In genomic region chr4:99949999-99950912, GRCh38 we compare ENCODE assay signal across 1 cellular context.
A peak's percentile ranks its signal among the peaks of the same experiment; 100 is the strongest.
TF ChIP-seq lines count a peak whose summit lies in the region.

Gene H2AZ1, minus strand, starts transcription at chr4:99950275. Its CDS starts 105 bp downstream, at chr4:99950170.

TF ChIP-seq in HepG2, 621 proteins besides CTCF, POLR2A, EP300 and RAD21 (continued from another document):
- TF ChIP-seq KIAA2018 (CRISPR knock-in tag; IDR thresholded peaks at IDR 0.05; ENCODE audit: borderline replicate concordance) (no peak), HNRNPH1 (optimal IDR thresholded peaks at IDR 0.05; ENCODE audit: low read depth, low read length) (no peak), MAFF (IDR thresholded peaks at IDR 0.05; ENCODE audit: low read depth, low read length) (no peak), ZNF253 (CRISPR knock-in tag; IDR thresholded peaks at IDR 0.05; ENCODE audit: borderline replicate concordance) (no peak), ZFP41 (CRISPR knock-in tag; IDR thresholded peaks at IDR 0.05; ENCODE audit: borderline replicate concordance) (no peak), REL (CRISPR knock-in tag; conservative IDR thresholded peaks at IDR 0.05) (no peak), ZNF292 (CRISPR knock-in tag; IDR thresholded peaks at IDR 0.05; ENCODE audit: borderline replicate concordance, low read depth) (peak; percentile 82; the same call in 1 of the 2 replicates), ZFY (CRISPR knock-in tag; IDR thresholded peaks at IDR 0.05) (peak; percentile 30; the same call in 1 of the 2 replicates), SCMH1 (CRISPR knock-in tag; IDR thresholded peaks at IDR 0.05; ENCODE audit: borderline replicate concordance) (no peak), BCL6 (CRISPR knock-in tag; IDR thresholded peaks at IDR 0.05) (no peak), ZNF550 (CRISPR knock-in tag; IDR thresholded peaks at IDR 0.05; ENCODE audit: borderline replicate concordance) (no peak), ZFP36 (IDR thresholded peaks at IDR 0.05; ENCODE audit: borderline replicate concordance, low read depth, low read length, partially characterized antibody) (no peak), SMAD1 (CRISPR knock-in tag; IDR thresholded peaks at IDR 0.05; ENCODE audit: borderline replicate concordance, low read depth) (no peak; the same call in 1 of the 2 replicates), ELK4 (CRISPR knock-in tag; IDR thresholded peaks at IDR 0.05; ENCODE audit: borderline replicate concordance) (no peak), SPEN (CRISPR knock-in tag; IDR thresholded peaks at IDR 0.05; ENCODE audit: low read depth) (peak; percentile 60), PHF8 (CRISPR knock-in tag; IDR thresholded peaks at IDR 0.05) (peak; percentile 64), DR1 (CRISPR knock-in tag; IDR thresholded peaks at IDR 0.05) (peak; percentile 95), ATM (IDR thresholded peaks at IDR 0.05; ENCODE audit: borderline replicate concordance) (no peak), ZNF350 (CRISPR knock-in tag; IDR thresholded peaks at IDR 0.05; ENCODE audit: borderline replicate concordance, low read depth) (peak; percentile 36; the same call in 1 of the 2 replicates), ZNF143 (CRISPR knock-in tag; IDR thresholded peaks at IDR 0.05) (peak; percentile 30; the same call in 1 of the 2 replicates), ZBTB46 (CRISPR knock-in tag; IDR thresholded peaks at IDR 0.05; ENCODE audit: borderline replicate concordance) (no peak), HNF1B (CRISPR knock-in tag; IDR thresholded peaks at IDR 0.05) (no peak; the same call in 1 of the 2 replicates), TBP (CRISPR knock-in tag; IDR thresholded peaks at IDR 0.05) (no peak), SIX1 (CRISPR knock-in tag; IDR thresholded peaks at IDR 0.05; ENCODE audit: borderline replicate concordance) (no peak), ZNF790 (CRISPR knock-in tag; IDR thresholded peaks at IDR 0.05; ENCODE audit: borderline replicate concordance) (no peak)
- TF ChIP-seq, protein P1, sequence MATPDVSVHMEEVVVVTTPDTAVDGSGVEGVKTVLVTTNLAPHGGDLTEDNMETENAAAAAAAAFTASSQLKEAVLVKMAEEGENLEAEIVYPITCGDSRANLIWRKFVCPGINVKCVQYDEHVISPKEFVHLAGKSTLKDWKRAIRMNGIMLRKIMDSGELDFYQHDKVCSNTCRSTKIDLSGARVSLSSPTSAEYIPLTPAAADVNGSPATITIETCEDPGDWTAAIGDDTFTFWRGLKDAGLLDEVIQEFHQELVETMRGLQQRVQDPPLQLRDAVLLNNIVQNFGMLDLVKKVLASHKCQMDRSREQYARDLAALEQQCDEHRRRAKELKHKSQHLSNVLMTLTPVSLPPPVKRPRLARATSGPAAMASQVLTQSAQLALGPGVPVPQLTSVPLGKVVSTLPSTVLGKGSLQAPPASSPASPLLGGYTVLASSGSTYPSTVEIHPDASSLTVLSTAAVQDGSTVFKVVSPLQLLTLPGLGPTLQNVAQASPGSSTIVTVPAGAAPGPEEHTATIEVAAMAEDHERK (CRISPR knock-in tag; IDR thresholded peaks at IDR 0.05; ENCODE audit: low read depth), result no peak
- TF ChIP-seq, protein P2, sequence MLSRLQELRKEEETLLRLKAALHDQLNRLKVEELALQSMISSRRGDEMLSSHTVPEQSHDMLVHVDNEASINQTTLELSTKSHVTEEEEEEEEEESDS (CRISPR knock-in tag; IDR thresholded peaks at IDR 0.05; ENCODE audit: borderline replicate concordance), result no peak
- TF ChIP-seq, protein P3, sequence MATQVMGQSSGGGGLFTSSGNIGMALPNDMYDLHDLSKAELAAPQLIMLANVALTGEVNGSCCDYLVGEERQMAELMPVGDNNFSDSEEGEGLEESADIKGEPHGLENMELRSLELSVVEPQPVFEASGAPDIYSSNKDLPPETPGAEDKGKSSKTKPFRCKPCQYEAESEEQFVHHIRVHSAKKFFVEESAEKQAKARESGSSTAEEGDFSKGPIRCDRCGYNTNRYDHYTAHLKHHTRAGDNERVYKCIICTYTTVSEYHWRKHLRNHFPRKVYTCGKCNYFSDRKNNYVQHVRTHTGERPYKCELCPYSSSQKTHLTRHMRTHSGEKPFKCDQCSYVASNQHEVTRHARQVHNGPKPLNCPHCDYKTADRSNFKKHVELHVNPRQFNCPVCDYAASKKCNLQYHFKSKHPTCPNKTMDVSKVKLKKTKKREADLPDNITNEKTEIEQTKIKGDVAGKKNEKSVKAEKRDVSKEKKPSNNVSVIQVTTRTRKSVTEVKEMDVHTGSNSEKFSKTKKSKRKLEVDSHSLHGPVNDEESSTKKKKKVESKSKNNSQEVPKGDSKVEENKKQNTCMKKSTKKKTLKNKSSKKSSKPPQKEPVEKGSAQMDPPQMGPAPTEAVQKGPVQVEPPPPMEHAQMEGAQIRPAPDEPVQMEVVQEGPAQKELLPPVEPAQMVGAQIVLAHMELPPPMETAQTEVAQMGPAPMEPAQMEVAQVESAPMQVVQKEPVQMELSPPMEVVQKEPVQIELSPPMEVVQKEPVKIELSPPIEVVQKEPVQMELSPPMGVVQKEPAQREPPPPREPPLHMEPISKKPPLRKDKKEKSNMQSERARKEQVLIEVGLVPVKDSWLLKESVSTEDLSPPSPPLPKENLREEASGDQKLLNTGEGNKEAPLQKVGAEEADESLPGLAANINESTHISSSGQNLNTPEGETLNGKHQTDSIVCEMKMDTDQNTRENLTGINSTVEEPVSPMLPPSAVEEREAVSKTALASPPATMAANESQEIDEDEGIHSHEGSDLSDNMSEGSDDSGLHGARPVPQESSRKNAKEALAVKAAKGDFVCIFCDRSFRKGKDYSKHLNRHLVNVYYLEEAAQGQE (IDR thresholded peaks at IDR 0.05; ENCODE audit: borderline replicate concordance in 1 of 2, low read depth in 1 of 2, low read length in 2 of 2), result peak in 1 of 2 experiments; percentile 73; a peak in 2 of 4 replicates
- TF ChIP-seq, protein P4, sequence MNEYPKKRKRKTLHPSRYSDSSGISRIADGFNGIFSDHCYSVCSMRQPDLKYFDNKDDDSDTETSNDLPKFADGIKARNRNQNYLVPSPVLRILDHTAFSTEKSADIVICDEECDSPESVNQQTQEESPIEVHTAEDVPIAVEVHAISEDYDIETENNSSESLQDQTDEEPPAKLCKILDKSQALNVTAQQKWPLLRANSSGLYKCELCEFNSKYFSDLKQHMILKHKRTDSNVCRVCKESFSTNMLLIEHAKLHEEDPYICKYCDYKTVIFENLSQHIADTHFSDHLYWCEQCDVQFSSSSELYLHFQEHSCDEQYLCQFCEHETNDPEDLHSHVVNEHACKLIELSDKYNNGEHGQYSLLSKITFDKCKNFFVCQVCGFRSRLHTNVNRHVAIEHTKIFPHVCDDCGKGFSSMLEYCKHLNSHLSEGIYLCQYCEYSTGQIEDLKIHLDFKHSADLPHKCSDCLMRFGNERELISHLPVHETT (CRISPR knock-in tag; conservative IDR thresholded peaks at IDR 0.05), result no peak
- TF ChIP-seq, protein P5, sequence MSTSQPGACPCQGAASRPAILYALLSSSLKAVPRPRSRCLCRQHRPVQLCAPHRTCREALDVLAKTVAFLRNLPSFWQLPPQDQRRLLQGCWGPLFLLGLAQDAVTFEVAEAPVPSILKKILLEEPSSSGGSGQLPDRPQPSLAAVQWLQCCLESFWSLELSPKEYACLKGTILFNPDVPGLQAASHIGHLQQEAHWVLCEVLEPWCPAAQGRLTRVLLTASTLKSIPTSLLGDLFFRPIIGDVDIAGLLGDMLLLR (CRISPR knock-in tag; IDR thresholded peaks at IDR 0.05), result peak; percentile 33; the same call in 1 of the 2 replicates
